ENCODE assay signal across 38 cellular contexts in genomic region chr10:94762393-94762792, GRCh38. TPM values are rescaled to one million over a fixed set of nuclear protein-coding genes. Genes with fewer than 3 reads are reported as not detected.
"Had no signal": no experiment of that assay in that cellular context is flagged by ENCODE, and none has a peak within 500 bp of the region (broad histone marks: within the 10 kb centered on the region; RNA-seq: fewer than 3 reads in every experiment).

Gene CYP2C19, plus strand, starts transcription at chr10:94762681. Its CDS starts 25 bp downstream, at chr10:94762706.

- H3K27ac ChIP-seq: ascending aorta, cardiac muscle cell, PC-9, WERI-Rb-1 had no signal

- H3K4me1 ChIP-seq: ascending aorta had no signal

- ATAC-seq: activated CD8-positive, alpha-beta memory T cell treated with anti-CD3 and anti-CD28 coated beads, Interleukin-2, amount 10 ng/mL, durations not matched to agents 7 days and 5 days; activated T-helper 17 cell treated with anti-CD3 and anti-CD28 coated beads, Interleukin-2, amount 50 U/mL, for 72 hours had no signal

- H3K36me3 Mint-ChIP-seq: activated CD8-positive, alpha-beta memory T cell treated with anti-CD3 and anti-CD28 coated beads, Interleukin-2, amount 10 ng/mL, durations not matched to agents 7 days and 5 days; activated naive CD4-positive, alpha-beta T cell treated with anti-CD3 and anti-CD28 coated beads, Interleukin-2, amount 50 U/mL, for 24 hours; activated naive CD8-positive, alpha-beta T cell treated with anti-CD3 and anti-CD28 coated beads, Interleukin-2, amount 10 ng/mL, durations not matched to agents 7 days and 5 days had no signal

- H2AFZ ChIP-seq: PC-9 had no signal

- H3K36me3 ChIP-seq: ascending aorta, cardiac muscle cell, MG63, WERI-Rb-1 had no signal

- H3K27me3 Mint-ChIP-seq: activated CD4-positive, alpha-beta memory T cell treated with anti-CD3 and anti-CD28 coated beads, Interleukin-2, amount 10 ng/mL, durations not matched to agents 7 days and 5 days; activated CD8-positive, alpha-beta memory T cell treated with anti-CD3 and anti-CD28 coated beads, Interleukin-2, amount 10 ng/mL, durations not matched to agents 7 days and 5 days; activated naive CD4-positive, alpha-beta T cell treated with anti-CD3 and anti-CD28 coated beads, Interleukin-2, amount 50 U/mL, for 24 hours; activated naive CD8-positive, alpha-beta T cell treated with anti-CD3 and anti-CD28 coated beads, Interleukin-2, amount 10 ng/mL, durations not matched to agents 7 days and 5 days; activated T-helper 17 cell treated with anti-CD3 and anti-CD28 coated beads, Interleukin-2, amount 50 U/mL, for 72 hours; central memory CD8-positive, alpha-beta T cell had no signal

- H3K27me3 ChIP-seq: ascending aorta, cardiac muscle cell, MG63 had no signal

- H3K4me1 Mint-ChIP-seq: activated CD4-positive, alpha-beta memory T cell treated with anti-CD3 and anti-CD28 coated beads, Interleukin-2, amount 10 ng/mL, durations not matched to agents 7 days and 5 days; activated CD8-positive, alpha-beta memory T cell treated with anti-CD3 and anti-CD28 coated beads, Interleukin-2, amount 10 ng/mL, durations not matched to agents 7 days and 5 days; activated naive CD4-positive, alpha-beta T cell treated with anti-CD3 and anti-CD28 coated beads, Interleukin-2, amount 50 U/mL, for 24 hours; activated naive CD8-positive, alpha-beta T cell treated with anti-CD3 and anti-CD28 coated beads, Interleukin-2, amount 10 ng/mL, durations not matched to agents 7 days and 5 days; activated T-helper 17 cell treated with anti-CD3 and anti-CD28 coated beads, Interleukin-2, amount 50 U/mL, for 72 hours; central memory CD8-positive, alpha-beta T cell had no signal

- H3K9me3 Mint-ChIP-seq: activated T-helper 17 cell treated with anti-CD3 and anti-CD28 coated beads, Interleukin-2, amount 50 U/mL, for 72 hours had no signal

- H3K9me3 ChIP-seq: ascending aorta, MG63 had no signal

- H3K4me3 ChIP-seq: ascending aorta, cardiac muscle cell, MG63, PC-9 had no signal

- DNase-seq: activated CD4-positive, alpha-beta memory T cell treated with anti-CD3 and anti-CD28 coated beads, Interleukin-2, amount 10 ng/mL, durations not matched to agents 7 days and 5 days; activated CD4-positive, alpha-beta T cell treated with anti-CD3 and anti-CD28 coated beads for 1 hour; activated CD4-positive, alpha-beta T cell treated with anti-CD3 and anti-CD28 coated beads for 48 hours; activated CD4-positive, CD25-positive, alpha-beta regulatory T cell; activated CD8-positive, alpha-beta memory T cell treated with anti-CD3 and anti-CD28 coated beads for 24 hours; activated CD8-positive, alpha-beta memory T cell treated with anti-CD3 and anti-CD28 coated beads, Interleukin-2, amount 10 ng/mL, durations not matched to agents 7 days and 5 days; activated CD8-positive, alpha-beta memory T cell treated with anti-CD3 and anti-CD28 coated beads, Interleukin-2, amount 50 U/mL, for 48 hours; activated gamma-delta T cell; activated naive CD4-positive, alpha-beta T cell treated with Interleukin-2 at 50 U/mL for 16 hours; activated naive CD8-positive, alpha-beta T cell treated with anti-CD3 and anti-CD28 coated beads, Interleukin-2, amount 10 ng/mL, durations not matched to agents 7 days and 5 days; activated T-cell treated with anti-CD3 and anti-CD28 coated beads, Interleukin-2, amount 50 U/mL, for 48 hours; amygdala; Kasumi-1; KG1; MG63; NCI-H1048; NCI-H1105 treated with DMSO at 0.1 percent for 48 hours; NCI-H1436; NCI-H1694 treated with DMSO at 0.1 percent for 48 hours; NCI-H2029; NCI-H345; NCI-H526; NCI-H748 treated with DMSO at 0.1 percent for 48 hours; PC-9; Right ventricle myocardium superior; SW 1271; T1000; WERI-Rb-1 had no signal

- H3K4me3 Mint-ChIP-seq: activated CD4-positive, alpha-beta memory T cell treated with anti-CD3 and anti-CD28 coated beads, Interleukin-2, amount 10 ng/mL, durations not matched to agents 7 days and 5 days; activated CD8-positive, alpha-beta memory T cell treated with anti-CD3 and anti-CD28 coated beads, Interleukin-2, amount 10 ng/mL, durations not matched to agents 7 days and 5 days; activated naive CD4-positive, alpha-beta T cell treated with anti-CD3 and anti-CD28 coated beads, Interleukin-2, amount 50 U/mL, for 24 hours; activated naive CD8-positive, alpha-beta T cell treated with anti-CD3 and anti-CD28 coated beads, Interleukin-2, amount 10 ng/mL, durations not matched to agents 7 days and 5 days; activated T-helper 17 cell treated with anti-CD3 and anti-CD28 coated beads, Interleukin-2, amount 50 U/mL, for 72 hours; central memory CD8-positive, alpha-beta T cell had no signal

- H3K27ac Mint-ChIP-seq: activated CD4-positive, alpha-beta memory T cell treated with anti-CD3 and anti-CD28 coated beads, Interleukin-2, amount 10 ng/mL, durations not matched to agents 7 days and 5 days; activated CD8-positive, alpha-beta memory T cell treated with anti-CD3 and anti-CD28 coated beads, Interleukin-2, amount 10 ng/mL, durations not matched to agents 7 days and 5 days; activated naive CD4-positive, alpha-beta T cell treated with anti-CD3 and anti-CD28 coated beads, Interleukin-2, amount 50 U/mL, for 24 hours; activated naive CD8-positive, alpha-beta T cell treated with anti-CD3 and anti-CD28 coated beads, Interleukin-2, amount 10 ng/mL, durations not matched to agents 7 days and 5 days; activated T-helper 17 cell treated with anti-CD3 and anti-CD28 coated beads, Interleukin-2, amount 50 U/mL, for 72 hours had no signal

- H3K4me2 ChIP-seq: PC-9 had no signal

RNA-seq across cellular contexts. Expression of gene CYP2C19, which starts in this region (rescaled TPM):
- total RNA-seq: activated CD8-positive, alpha-beta memory T cell treated with anti-CD3 and anti-CD28 coated beads, Interleukin-2, amount 10 ng/mL, durations not matched to agents 7 days and 5 days; activated naive CD8-positive, alpha-beta T cell treated with anti-CD3 and anti-CD28 coated beads, Interleukin-2, amount 10 ng/mL, durations not matched to agents 7 days and 5 days; ascending aorta; cardiac muscle cell; NCI-H460; OCI-LY7; PC-9; T-helper 1 cell treated with Interleukin-12 subunit alpha and Interleukin-12 subunit beta and Interleukin-4 antibody, amounts not matched to agents 30 ng/mL and 1 ng/mL, for 36 hours; T-helper 2 cell treated with Interferon-gamma antibody and Interleukin-4, amounts not matched to agents 100 ng/mL and 5 ng/mL, for 36 hours had no signal
- polyA plus RNA-seq: adipose tissue, cardiac muscle cell had no signal
